ENCODE assay signal across 21 cellular contexts in genomic region chrX:147953976-147954375, GRCh38. TPM values are rescaled to one million over a fixed set of nuclear protein-coding genes. Genes with fewer than 3 reads are reported as not detected.
"Had no signal": no experiment of that assay in that cellular context is flagged by ENCODE, and none has a peak within 500 bp of the region (broad histone marks: within the 10 kb centered on the region; RNA-seq: fewer than 3 reads in every experiment).

No MANE protein-coding gene starts in this region.

- ATAC-seq: activated naive CD4-positive, alpha-beta T cell treated with anti-CD3 and anti-CD28 coated beads, Interleukin-2, amount 50 U/mL, for 72 hours; esophagus mucosa; foreskin keratinocyte; heart left ventricle; stimulated activated naive CD8-positive, alpha-beta T cell treated with anti-CD3 and anti-CD28 coated beads, Interleukin-15, amount 100 ng/mL, for 72 hours had no signal

- H3K9me3 Mint-ChIP-seq: activated naive CD4-positive, alpha-beta T cell treated with anti-CD3 and anti-CD28 coated beads, Interleukin-2, amount 50 U/mL, for 72 hours; stimulated activated naive CD8-positive, alpha-beta T cell treated with anti-CD3 and anti-CD28 coated beads, Interleukin-15, amount 100 ng/mL, for 72 hours; T-helper 2 cell treated with Interferon-gamma antibody and Interleukin-4, amounts not matched to agents 5 μg/mL and 100 μg/mL, for 36 hours had no signal

- H3K27me3 Mint-ChIP-seq: stimulated activated naive CD8-positive, alpha-beta T cell treated with anti-CD3 and anti-CD28 coated beads, Interleukin-15, amount 100 ng/mL, for 72 hours had no signal

- H3K27me3 ChIP-seq: brain microvascular endothelial cell, foreskin keratinocyte, heart left ventricle, uterus had no signal

- H3K27ac ChIP-seq: brain microvascular endothelial cell, dorsolateral prefrontal cortex, foreskin keratinocyte, heart left ventricle, uterus had no signal

- H3K27ac Mint-ChIP-seq: activated naive CD4-positive, alpha-beta T cell treated with anti-CD3 and anti-CD28 coated beads, Interleukin-2, amount 50 U/mL, for 72 hours; nephron; stimulated activated naive CD8-positive, alpha-beta T cell treated with anti-CD3 and anti-CD28 coated beads, Interleukin-15, amount 100 ng/mL, for 72 hours; T-helper 2 cell treated with Interferon-gamma antibody and Interleukin-4, amounts not matched to agents 5 μg/mL and 100 μg/mL, for 36 hours had no signal

- H3K4me1 Mint-ChIP-seq: nephron; stimulated activated naive CD8-positive, alpha-beta T cell treated with anti-CD3 and anti-CD28 coated beads, Interleukin-15, amount 100 ng/mL, for 72 hours had no signal

- DNase-seq: activated CD4-positive, alpha-beta T cell treated with anti-CD3 and anti-CD28 coated beads, Interleukin-2, amount 50 U/mL, for 4 hours; activated CD4-positive, CD25-positive, alpha-beta regulatory T cell treated with anti-CD3 and anti-CD28 coated beads, Interleukin-2, amount 50 U/mL, for 72 hours; activated effector memory CD4-positive, alpha-beta T cell treated with Interleukin-2 at 50 U/mL for 16 hours; activated T-cell treated with anti-CD3 and anti-CD28 coated beads, Interleukin-2, amount 50 U/mL, for 1 hour; brain microvascular endothelial cell; foreskin keratinocyte; islet precursor cell; mesendoderm; occipital lobe; stimulated activated CD4-positive, alpha-beta T cell treated with anti-CD3 and anti-CD28 coated beads, Interleukin-4, amount 100 ng/mL, for 4 hours; stimulated activated naive CD8-positive, alpha-beta T cell treated with anti-CD3 and anti-CD28 coated beads, Interleukin-15, amount 100 ng/mL, for 72 hours had no signal

- H3K4me3 Mint-ChIP-seq: nephron; stimulated activated naive CD8-positive, alpha-beta T cell treated with anti-CD3 and anti-CD28 coated beads, Interleukin-15, amount 100 ng/mL, for 72 hours; T-helper 2 cell treated with Interferon-gamma antibody and Interleukin-4, amounts not matched to agents 5 μg/mL and 100 μg/mL, for 36 hours had no signal

- H3K9me3 ChIP-seq: heart left ventricle, uterus had no signal

- H3K36me3 ChIP-seq: brain microvascular endothelial cell, uterus had no signal

- H3K4me1 ChIP-seq: foreskin keratinocyte, heart left ventricle, uterus had no signal

- H3K4me3 ChIP-seq: dorsolateral prefrontal cortex, heart left ventricle, uterus had no signal

RNA-seq across cellular contexts. Expression of gene FMR1NB, which starts 27.2 kb away (rescaled TPM):
- total RNA-seq: cerebellum, esophagus mucosa, foreskin keratinocyte, heart left ventricle, liver, occipital lobe, pulmonary artery endothelial cell, uterus had no signal
- polyA plus RNA-seq: foreskin keratinocyte, heart left ventricle, liver had no signal
